8 cellular contexts compared by ENCODE assay signal in the genomic region with DNA sequence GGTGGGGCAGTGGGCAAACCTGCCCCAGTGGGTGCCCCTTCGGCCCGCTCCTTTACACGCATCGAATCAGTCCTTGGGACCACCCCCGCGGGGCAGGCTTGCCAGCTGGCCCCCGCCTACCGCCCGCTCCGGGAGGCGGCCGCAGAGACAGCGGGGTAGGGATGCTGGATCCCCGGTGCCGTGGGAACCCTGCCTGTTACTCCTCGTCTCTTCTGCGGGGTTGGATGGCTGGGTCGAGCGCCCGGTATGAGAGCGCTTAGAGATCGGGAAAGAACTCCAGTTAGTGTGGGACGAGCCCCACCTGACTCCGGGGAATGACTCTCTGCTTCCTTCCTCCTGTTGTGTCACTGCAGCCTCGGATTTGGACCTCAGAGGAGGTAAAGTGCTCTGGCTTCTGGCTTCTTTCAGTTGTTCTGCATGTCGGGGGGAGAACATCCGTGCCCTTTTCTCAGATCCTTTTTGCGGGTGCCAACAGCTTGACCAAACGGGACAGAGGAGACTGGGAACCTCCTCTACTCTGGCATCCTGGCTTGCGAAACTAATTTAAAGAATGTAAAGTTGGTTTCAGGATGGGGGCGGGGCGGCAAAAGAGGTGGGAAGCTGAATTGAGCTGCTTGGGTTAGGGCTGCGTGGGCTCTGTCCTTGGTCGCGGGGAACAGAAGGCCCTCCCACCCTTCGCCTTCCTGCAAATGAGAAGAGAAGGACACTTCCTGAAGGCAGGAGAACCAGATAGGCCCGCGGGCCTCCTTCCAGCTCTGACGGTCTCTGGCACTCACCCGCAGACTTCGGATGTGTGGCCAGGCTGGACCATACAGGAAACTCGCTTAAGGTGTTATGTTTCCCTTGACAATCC. TPM values are rescaled to one million over a fixed set of nuclear protein-coding genes. Genes with fewer than 3 reads are reported as not detected.
DNase-seq lines count a peak whose midpoint lies in the region; ATAC-seq and TF ChIP-seq lines count a peak whose summit lies in the region.

No MANE protein-coding gene starts in this region.

- H2AFZ ChIP-seq in ACC112 (ENCODE audit: low read length, unreplicated experiment): peak overlapping the region; percentile 65

- peaks cover 24% of the 10 kb centered on the region for H3K36me3 ChIP-seq in ACC112 (ENCODE audit: insufficient read depth, low read length)
- no peaks in the 10 kb centered on the region for H3K36me3 ChIP-seq in body of pancreas (replicated peaks in 1 of 2; ENCODE audit: insufficient read depth in 1 of 2, low read depth in 2 of 2)
- H3K36me3 ChIP-seq in sigmoid colon: peaks cover 0 to 24% (median 4%) of the 10 kb centered on the region in 4 donors

- TF ChIP-seq POLR2A in body of pancreas (IDR thresholded peaks at IDR 0.05): peak in 2 of 3 donors; percentile 41 to 48
- peak in 1 of 2 donors; percentile 55 for TF ChIP-seq POLR2A in sigmoid colon (IDR thresholded peaks at IDR 0.05)

- peak overlapping the region; percentile 54 for H3K27ac ChIP-seq in ACC112 (ENCODE audit: low read depth, low read length)
- peak overlapping the region; percentile 16 to 50 (median 38) for H3K27ac ChIP-seq in body of pancreas
- H3K27ac ChIP-seq in sigmoid colon: peak overlapping the region; percentile 78 to 94 (median 90)

- H3K4me3 ChIP-seq in ACC112 (ENCODE audit: low read depth, low read length) (peak overlapping the region; percentile 94), body of pancreas (no peak overlapping the region), iPS-18c (ENCODE audit: insufficient read depth, low read depth, low read length) (peak overlapping the region; percentile 71), sigmoid colon (peak overlapping the region; percentile 63 to 80 (median 66))

- H3K79me2 ChIP-seq in ACC112 (ENCODE audit: control insufficient read depth, insufficient read depth, low read length, unreplicated experiment): peaks cover 21% of the 10 kb centered on the region

- no peak for TF ChIP-seq CTCF in body of pancreas (IDR thresholded peaks at IDR 0.05)
- no peak for TF ChIP-seq CTCF in sigmoid colon (IDR thresholded peaks at IDR 0.05)

- H3K4me1 ChIP-seq in ACC112 (ENCODE audit: control insufficient read depth, insufficient read depth, low read length, unreplicated experiment): peaks cover 32% of the 10 kb centered on the region
- H3K4me1 ChIP-seq in body of pancreas: peaks cover 22% of the 10 kb centered on the region
- peaks cover 0 to 33% (median 28%) of the 10 kb centered on the region in 4 donors for H3K4me1 ChIP-seq in sigmoid colon

- 7 to 8% methylated on average over 24 to 38 of the region's 42 CpGs for whole genome bisulfite sequencing in body of pancreas, 2 donors
- 8% methylated on average over 42 of the region's 42 CpGs for WGBS in sigmoid colon, 2 donors

- DNase-seq in HT1080 (ENCODE audit: low read depth) (peak; percentile 88), body of pancreas (peak; percentile 23 to 57 (median 38)), sigmoid colon (peak; percentile 88), NCI-H1105 (lab: John Stamatoyannopoulos, UW) (no peak), AML-193 (lab: John Stamatoyannopoulos, UW) (no peak), inferior parietal cortex (ENCODE audit: extremely low spot score) (no peak)

- H3K9me3 ChIP-seq in body of pancreas (no peaks in the 10 kb centered on the region), iPS-18c (ENCODE audit: control insufficient read depth, insufficient read depth, low read length) (peaks cover 2% of the 10 kb centered on the region), sigmoid colon (no peaks in the 10 kb centered on the region)

- intact Hi-C loops in body of pancreas (cut with DNase I): no loop called here
- intact Hi-C loops in sigmoid colon (cut with DNase I): no loop called here

- peak; percentile 67 for ATAC-seq in body of pancreas

- TF ChIP-seq EP300 in sigmoid colon (IDR thresholded peaks at IDR 0.05): no peak

- no peaks in the 10 kb centered on the region for H3K27me3 ChIP-seq in ACC112 (ENCODE audit: insufficient read depth, low read length)
- peaks cover 0 to 14% of the 10 kb centered on the region in 2 donors for H3K27me3 ChIP-seq in body of pancreas
- no peaks in the 10 kb centered on the region for H3K27me3 ChIP-seq in sigmoid colon

RNA-seq across cellular contexts. Expression of a gene that starts 0.9 kb away (rescaled TPM):
- 59.2 and 61.0 TPM in 2 replicates for total RNA-seq in HT1080 (2014; rRNA removed; shearing (Covaris generic))
- 52.6 and 59.3 TPM in 2 replicates for polyA plus RNA-seq in HT1080 (2015; cell fraction: cytosol; rRNA removed)
- polyA plus RNA-seq in HT1080 (2015; cell fraction: nucleus; rRNA removed): 32.3 and 35.2 TPM in 2 replicates
- 1 to 10 TPM; 5.9 to 8.3 TPM for total RNA-seq in body of pancreas
- total RNA-seq in sigmoid colon: 10 to 100 TPM; 36.0 to 65.8 (median 48.1) TPM
- polyA plus RNA-seq in sigmoid colon: 1 to 10 TPM; 1.4 to 5.9 (median 4.8) TPM

RNA-seq across cellular contexts. Expression of a gene that starts 26.9 kb away (rescaled TPM):
- not detected in 2 replicates for total RNA-seq in HT1080 (2014; rRNA removed; shearing (Covaris generic))
- polyA plus RNA-seq in HT1080 (2015; cell fraction: cytosol; rRNA removed): not detected in 2 replicates
- not detected in 2 replicates for polyA plus RNA-seq in HT1080 (2015; cell fraction: nucleus; rRNA removed)
- total RNA-seq in body of pancreas (not detected), sigmoid colon (not detected)
- polyA plus RNA-seq in sigmoid colon: not detected

RNA-seq across cellular contexts. Expression of a gene that starts 29.2 kb away (rescaled TPM):
- 0.39 TPM in 1 of 2 replicates, not detected in the other for total RNA-seq in HT1080 (2014; rRNA removed; shearing (Covaris generic))
- 0.31 TPM in 1 of 2 replicates, not detected in the other for polyA plus RNA-seq in HT1080 (2015; cell fraction: cytosol; rRNA removed)
- 0.16 and 0.50 TPM in 2 replicates for polyA plus RNA-seq in HT1080 (2015; cell fraction: nucleus; rRNA removed)
- total RNA-seq in body of pancreas (not detected), sigmoid colon (not detected)
- not detected for polyA plus RNA-seq in sigmoid colon

Comparison
In these comparisons a context has a peak if more than half of its experiments do, and no peak if none do; other contexts are left out.
1. H3K27ac ChIP-seq: peak in every context shown above with its lines; median percentile 90 in sigmoid colon; 54 in ACC112; 38 in body of pancreas.
2. H3K4me3 ChIP-seq: peak in ACC112 (single experiment), iPS-18c (single experiment) and sigmoid colon (4 of 4); none in body of pancreas (0 of 2).
3. DNase-seq: peak in HT1080 (single experiment), body of pancreas (4 of 4) and sigmoid colon (single experiment); none in NCI-H1105 (single experiment), AML-193 (0 of 2) and inferior parietal cortex (single experiment).